In genomic region chr2:176817061-176817565, GRCh38 we compare ENCODE assay signal across 2 cellular contexts.
TF ChIP-seq lines count a peak whose summit lies in the region.

No MANE protein-coding gene starts in this region.

TF ChIP-seq in HepG2, 621 proteins besides CTCF, POLR2A, EP300 and RAD21:
- TF ChIP-seq ETS1 (CRISPR knock-in tag; IDR thresholded peaks at IDR 0.05), result no peak
- no peak for TF ChIP-seq HDAC1 (CRISPR knock-in tag; IDR thresholded peaks at IDR 0.05)
- no peak for TF ChIP-seq ZNF484 (CRISPR knock-in tag; IDR thresholded peaks at IDR 0.05; ENCODE audit: borderline replicate concordance, low read depth)
- no peak for TF ChIP-seq ZNF34 (CRISPR knock-in tag; IDR thresholded peaks at IDR 0.05; ENCODE audit: borderline replicate concordance)
- no peak for TF ChIP-seq BRCA1 (CRISPR knock-in tag; IDR thresholded peaks at IDR 0.05)
- TF ChIP-seq DMAP1 (CRISPR knock-in tag; IDR thresholded peaks at IDR 0.05), result no peak
- no peak for TF ChIP-seq NFE2L1 (CRISPR knock-in tag; IDR thresholded peaks at IDR 0.05; ENCODE audit: borderline replicate concordance)
- TF ChIP-seq MXD3 (CRISPR knock-in tag; IDR thresholded peaks at IDR 0.05), result no peak

TF ChIP-seq in H1, 55 proteins besides CTCF, POLR2A, EP300 and RAD21:
- TF ChIP-seq SIN3A (conservative IDR thresholded peaks at IDR 0.05 in 1 of 2, IDR thresholded peaks at IDR 0.05 in 1 of 2; ENCODE audit: low read depth in 1 of 2, low read length in 2 of 2) (no peak), ZNF274 (IDR thresholded peaks at IDR 0.05; ENCODE audit: borderline replicate concordance, extremely low read depth, low read length) (no peak), EZH2 (IDR thresholded peaks at IDR 0.05; ENCODE audit: low read depth, low read length, severe bottlenecking) (no peak), RNF2 (IDR thresholded peaks at IDR 0.05; ENCODE audit: borderline replicate concordance, low read depth, low read length, missing control alignments, poor library complexity, severe bottlenecking) (no peak)
